Comparison of ENCODE assay signal across 11 cellular contexts in genomic region chr17:44971776-44972483, GRCh38. TPM values are rescaled to one million over a fixed set of nuclear protein-coding genes. Genes with fewer than 3 reads are reported as not detected.
DNase-seq lines count a peak whose midpoint lies in the region; ATAC-seq and TF ChIP-seq lines count a peak whose summit lies in the region.
"Had no signal": no experiment of that assay in that cellular context is flagged by ENCODE, and none has a peak within 500 bp of the region (broad histone marks: within the 10 kb centered on the region; RNA-seq: fewer than 3 reads in every experiment).

No MANE protein-coding gene starts in this region.

- DNase-seq in MCF 10A (ENCODE audit: unreplicated experiment) (peak; percentile 90), breast epithelium (ENCODE audit: low spot score in 2 of 2) (no peak), kidney tubule cell (ENCODE audit: low spot score) (peak; percentile 62), type B pancreatic cell (ENCODE audit: extremely low spot score, unreplicated experiment) (no peak), DMS79 treated with DMSO at 0.1 percent for 48 hours (lab: John Stamatoyannopoulos, UW) (no peak), SIG-M5 (lab: John Stamatoyannopoulos, UW) (no peak)
- DNase-seq in activated T-helper 2 cell treated with anti-CD3 and anti-CD28 coated beads, Interferon-gamma antibody, Interleukin-2, Interleukin-4, amounts not matched to agents 10 μg/mL and 5 μg/mL and 100 μg/mL, durations not matched to agents 14 hours and 24 hours and 36 hours (ENCODE audit: low spot score) = no peak
- DNase-seq: KBM-7 had no signal

- H3K4me3 Mint-ChIP-seq in MCF 10A (ENCODE audit: unreplicated experiment) (peak overlapping the region; percentile 61), type B pancreatic cell (peak overlapping the region; percentile 8)
- no peak overlapping the region for H3K4me3 Mint-ChIP-seq in activated T-helper 2 cell treated with anti-CD3 and anti-CD28 coated beads, Interferon-gamma antibody, Interleukin-2, Interleukin-4, amounts not matched to agents 10 μg/mL and 5 μg/mL and 100 μg/mL, durations not matched to agents 14 hours and 24 hours and 36 hours (ENCODE audit: low read depth)

- intact Hi-C loops in MCF 10A (cut with micrococcal nuclease) (loop anchor here (2.0 kb wide), 1 partner anchor 31 kb away; no protein-coding TSS in a partner anchor), breast epithelium (cut with DNase I; ENCODE audit: low total_unique reads) (no loop called here)
- intact Hi-C loops in activated T-helper 2 cell treated with anti-CD3 and anti-CD28 coated beads, Interferon-gamma antibody, Interleukin-2, Interleukin-4, amounts not matched to agents 10 μg/mL and 5 μg/mL and 100 μg/mL, durations not matched to agents 14 hours and 24 hours and 36 hours (cut with micrococcal nuclease) = no loop called here

- H3K4me1 ChIP-seq in breast epithelium = peaks cover 2 to 9% of the 10 kb centered on the region in 2 donors

- H3K9me3 Mint-ChIP-seq in MCF 10A (ENCODE audit: unreplicated experiment) (no peaks in the 10 kb centered on the region), type B pancreatic cell (no peaks in the 10 kb centered on the region)
- H3K9me3 Mint-ChIP-seq in activated T-helper 2 cell treated with anti-CD3 and anti-CD28 coated beads, Interferon-gamma antibody, Interleukin-2, Interleukin-4, amounts not matched to agents 10 μg/mL and 5 μg/mL and 100 μg/mL, durations not matched to agents 14 hours and 24 hours and 36 hours = no peaks in the 10 kb centered on the region

- peaks cover 6 to 10% of the 10 kb centered on the region in 2 donors for H3K27me3 ChIP-seq in breast epithelium

- POLR2A ChIA-PET in MCF 10A (lab: Yijun Ruan, JAX) = interaction anchor here (0.5 to 1.6 kb wide), 16 partner anchors 9 to 151 kb away, joined by 3 to 14 read pairs (median 4); partner anchors contain the start of genes EFTUD2 and KIF18B

- H3K36me3 Mint-ChIP-seq in MCF 10A (ENCODE audit: insufficient read depth, unreplicated experiment) (no peaks in the 10 kb centered on the region), type B pancreatic cell (no peaks in the 10 kb centered on the region)
- H3K36me3 Mint-ChIP-seq in activated T-helper 2 cell treated with anti-CD3 and anti-CD28 coated beads, Interferon-gamma antibody, Interleukin-2, Interleukin-4, amounts not matched to agents 10 μg/mL and 5 μg/mL and 100 μg/mL, durations not matched to agents 14 hours and 24 hours and 36 hours (ENCODE audit: low read depth) = no peaks in the 10 kb centered on the region

- no peak for ATAC-seq in GM21528 (IDR thresholded peaks at IDR 0.05; ENCODE audit: low FRiP score, unreplicated experiment)

- H3K27me3 Mint-ChIP-seq in MCF 10A (ENCODE audit: insufficient read depth, unreplicated experiment) = no peaks in the 10 kb centered on the region
- H3K27me3 Mint-ChIP-seq in activated T-helper 2 cell treated with anti-CD3 and anti-CD28 coated beads, Interferon-gamma antibody, Interleukin-2, Interleukin-4, amounts not matched to agents 10 μg/mL and 5 μg/mL and 100 μg/mL, durations not matched to agents 14 hours and 24 hours and 36 hours (ENCODE audit: low read depth) = peaks cover 47% of the 10 kb centered on the region
- H3K27me3 Mint-ChIP-seq in type B pancreatic cell = peaks cover 78% of the 10 kb centered on the region

- H3K27ac Mint-ChIP-seq in MCF 10A (ENCODE audit: low read depth, unreplicated experiment) = peak overlapping the region; percentile 94
- H3K27ac Mint-ChIP-seq in activated T-helper 2 cell treated with anti-CD3 and anti-CD28 coated beads, Interferon-gamma antibody, Interleukin-2, Interleukin-4, amounts not matched to agents 10 μg/mL and 5 μg/mL and 100 μg/mL, durations not matched to agents 14 hours and 24 hours and 36 hours = peak overlapping the region; percentile 3
- H3K27ac Mint-ChIP-seq in type B pancreatic cell = no peak overlapping the region

- H3K36me3 ChIP-seq in breast epithelium = no peaks in the 10 kb centered on the region

- peaks cover 23% of the 10 kb centered on the region for H3K4me1 Mint-ChIP-seq in MCF 10A (ENCODE audit: insufficient read depth, unreplicated experiment)
- peaks cover 26% of the 10 kb centered on the region for H3K4me1 Mint-ChIP-seq in activated T-helper 2 cell treated with anti-CD3 and anti-CD28 coated beads, Interferon-gamma antibody, Interleukin-2, Interleukin-4, amounts not matched to agents 10 μg/mL and 5 μg/mL and 100 μg/mL, durations not matched to agents 14 hours and 24 hours and 36 hours (ENCODE audit: low read depth)
- peaks cover 5% of the 10 kb centered on the region for H3K4me1 Mint-ChIP-seq in type B pancreatic cell (ENCODE audit: unreplicated experiment)

- TF ChIP-seq CTCF in MCF 10A (IDR thresholded peaks at IDR 0.05; ENCODE audit: unreplicated experiment) (no peak), breast epithelium (IDR thresholded peaks at IDR 0.05) (no peak), type B pancreatic cell (conservative IDR thresholded peaks at IDR 0.05) (no peak)

- no peak for TF ChIP-seq POLR2A in breast epithelium (IDR thresholded peaks at IDR 0.05)

- H3K4me3 ChIP-seq in breast epithelium = no peak overlapping the region

- no TSS peak for BruUV-seq in MCF 10A (replicated peaks; lab: Mats Ljungman, UMichigan)

- CTCF ChIA-PET in MCF 10A (lab: Yijun Ruan, JAX) = interaction anchor here (0.6 to 1.1 kb wide), 6 partner anchors 19 to 188 kb away, joined by 3 to 5 read pairs (median 4); no protein-coding TSS in a partner anchor

- H3K9me3 ChIP-seq in breast epithelium = no peaks in the 10 kb centered on the region

- no peak overlapping the region for H3K27ac ChIP-seq in breast epithelium
- H3K27ac ChIP-seq: C4-2B had no signal

RNA-seq across cellular contexts. Expression of gene C1QL1, which starts 3.8 kb away (rescaled TPM):
- 0.56 and 0.96 TPM in 2 replicates for total RNA-seq in MCF 10A (2022)
- 1 to 10 TPM in 1 of 3 donors, under 1 TPM in 1, not detected in 1; 0.98 to 7.2 TPM for total RNA-seq in breast epithelium
- total RNA-seq in activated T-helper 2 cell treated with anti-CD3 and anti-CD28 coated beads, Interferon-gamma antibody, Interleukin-2, Interleukin-4, amounts not matched to agents 10 μg/mL and 5 μg/mL and 100 μg/mL, durations not matched to agents 14 hours and 24 hours and 36 hours = 0.41 and 0.48 TPM in 2 replicates
- total RNA-seq in type B pancreatic cell (ENCODE audit: low replicate concordance) = 15.6 and 76.5 TPM in 2 replicates
- total RNA-seq: mesenteric fat pad had no signal

RNA-seq across cellular contexts. Expression of gene KIF18B, which starts 24.4 kb away (rescaled TPM):
- total RNA-seq in MCF 10A (2022) (11.2 and 17.5 TPM in 2 replicates), breast epithelium (under 1 TPM in 2 of 3 donors, not detected in 1; 0.15 to 0.64 TPM), type B pancreatic cell (ENCODE audit: low replicate concordance) (14.8 and 49.3 TPM in 2 replicates)
- total RNA-seq in activated T-helper 2 cell treated with anti-CD3 and anti-CD28 coated beads, Interferon-gamma antibody, Interleukin-2, Interleukin-4, amounts not matched to agents 10 μg/mL and 5 μg/mL and 100 μg/mL, durations not matched to agents 14 hours and 24 hours and 36 hours = 46.7 and 47.1 TPM in 2 replicates
- total RNA-seq: mesenteric fat pad had no signal

RNA-seq across cellular contexts. Expression of gene GFAP, which starts 56.6 kb away (rescaled TPM):
- total RNA-seq in MCF 10A (2022) (not detected in 2 replicates), breast epithelium (10 to 100 TPM in 2 of 3 donors, 1 to 10 TPM in 1; 4.2 to 37.0 (median 11.8) TPM), type B pancreatic cell (ENCODE audit: low replicate concordance) (0.10 and 0.26 TPM in 2 replicates)
- total RNA-seq in activated T-helper 2 cell treated with anti-CD3 and anti-CD28 coated beads, Interferon-gamma antibody, Interleukin-2, Interleukin-4, amounts not matched to agents 10 μg/mL and 5 μg/mL and 100 μg/mL, durations not matched to agents 14 hours and 24 hours and 36 hours = 0.34 TPM in 1 of 2 replicates, not detected in the other

Comparison
In these comparisons a context has a peak if more than half of its experiments do, and no peak if none do; other contexts are left out.
1. DNase-seq: peak in MCF 10A (single experiment) and kidney tubule cell (single experiment); none in breast epithelium (0 of 2), activated T-helper 2 cell treated with anti-CD3 and anti-CD28 coated beads, Interferon-gamma antibody, Interleukin-2, Interleukin-4, amounts not matched to agents 10 μg/mL and 5 μg/mL and 100 μg/mL, durations not matched to agents 14 hours and 24 hours and 36 hours (single experiment), type B pancreatic cell (single experiment), DMS79 treated with DMSO at 0.1 percent for 48 hours (single experiment) and SIG-M5 (single experiment).